Comparison of ENCODE assay signal across 1 cellular context in genomic region chr19:17103177-17103576, GRCh38.
TF ChIP-seq lines count a peak whose summit lies in the region.

No MANE protein-coding gene starts in this region.

TF ChIP-seq in GM23338, 12 proteins besides CTCF, POLR2A, EP300 and RAD21 (continued from another document):
- TF ChIP-seq ZNF462 (CRISPR knock-in tag; IDR thresholded peaks at IDR 0.05) (no peak), NANOG (IDR thresholded peaks at IDR 0.05; ENCODE audit: borderline replicate concordance) (no peak), CREB1 (CRISPR knock-in tag; IDR thresholded peaks at IDR 0.05; ENCODE audit: low read depth) (no peak), ETS1 (IDR thresholded peaks at IDR 0.05) (no peak), EZH2phosphoT487 (IDR thresholded peaks at IDR 0.05; ENCODE audit: unreplicated experiment) (no peak), POLR2AphosphoS5 (IDR thresholded peaks at IDR 0.05; ENCODE audit: low read depth) (no peak)
